ENCODE assay signal across 20 cellular contexts in genomic region chr18:56097561-56098095, GRCh38.
"Had no signal": no experiment of that assay in that cellular context is flagged by ENCODE, and none has a peak within 500 bp of the region (broad histone marks: within the 10 kb centered on the region; RNA-seq: fewer than 3 reads in every experiment).

No MANE protein-coding gene starts in this region.

- ATAC-seq: activated T-cell treated with anti-CD3 and anti-CD28 coated beads, Interleukin-2, amount 50 U/mL, for 4 hours; left lobe of liver; natural killer cell treated with Interleukin-12 subunit alpha and Interleukin-12 subunit beta and Interleukin-15 and Interleukin-18, amount 100 ng/mL, for 72 hours; stimulated activated memory B cell treated with anti-CD40 and anti-IgM and Interleukin-4, amounts not matched to agents 10 μg/mL and 1 μg/mL and 100 μg/mL, for 72 hours had no signal

- H3K27me3 ChIP-seq: colonic mucosa, neutrophil, sigmoid colon, spleen, testis, upper lobe of left lung had no signal

- H3K27ac ChIP-seq: colonic mucosa, neutrophil, sigmoid colon, spleen, testis, upper lobe of left lung had no signal

- H3K36me3 ChIP-seq: colonic mucosa, neutrophil, sigmoid colon, spleen, upper lobe of left lung had no signal

- H3K36me3 Mint-ChIP-seq: brain; mesothelial cell of epicardium; natural killer cell treated with Interleukin-12 subunit alpha and Interleukin-12 subunit beta and Interleukin-15 and Interleukin-18, amount 100 ng/mL, for 72 hours; stimulated activated memory B cell treated with anti-CD40 and anti-IgM and Interleukin-4, amounts not matched to agents 10 μg/mL and 1 μg/mL and 100 μg/mL, for 72 hours had no signal

- H3K4me1 Mint-ChIP-seq: activated CD4-positive, alpha-beta T cell treated with anti-CD3 and anti-CD28 coated beads, Interleukin-2, amount 10 ng/mL, durations not matched to agents 7 days and 5 days; stimulated activated memory B cell treated with anti-CD40 and anti-IgM and Interleukin-4, amounts not matched to agents 10 μg/mL and 1 μg/mL and 100 μg/mL, for 72 hours had no signal

- H3K4me3 Mint-ChIP-seq: activated CD4-positive, alpha-beta T cell treated with anti-CD3 and anti-CD28 coated beads, Interleukin-2, amount 10 ng/mL, durations not matched to agents 7 days and 5 days; activated naive CD4-positive, alpha-beta T cell treated with anti-CD3 and anti-CD28 coated beads for 36 hours; activated T-cell treated with anti-CD3 and anti-CD28 coated beads, Interleukin-2, amount 50 U/mL, for 4 hours; brain; mesothelial cell of epicardium; natural killer cell treated with Interleukin-12 subunit alpha and Interleukin-12 subunit beta and Interleukin-15 and Interleukin-18, amount 100 ng/mL, for 72 hours; stimulated activated memory B cell treated with anti-CD40 and anti-IgM and Interleukin-4, amounts not matched to agents 10 μg/mL and 1 μg/mL and 100 μg/mL, for 72 hours had no signal

- DNase-seq: activated CD4-positive, alpha-beta T cell treated with anti-CD3 and anti-CD28 coated beads, Interleukin-2, amount 10 ng/mL, durations not matched to agents 7 days and 5 days; activated CD4-positive, CD25-positive, alpha-beta regulatory T cell; activated CD8-positive, alpha-beta memory T cell treated with anti-CD3 and anti-CD28 coated beads, Interleukin-2, amount 50 U/mL, for 4 hours; activated naive CD4-positive, alpha-beta T cell treated with anti-CD3 and anti-CD28 coated beads for 36 hours; activated T-cell treated with anti-CD3 and anti-CD28 coated beads, Interleukin-2, amount 50 U/mL, for 4 hours; central memory CD4-positive, alpha-beta T cell; colonic mucosa; head of caudate nucleus; sigmoid colon; spleen; stimulated activated CD4-positive, alpha-beta T cell treated with anti-CD3 and anti-CD28 coated beads, Interleukin-4, amount 100 ng/mL, for 4 hours; testis; upper lobe of left lung had no signal

- H3K4me1 ChIP-seq: colonic mucosa, sigmoid colon, spleen, testis, upper lobe of left lung had no signal

- H3K27ac Mint-ChIP-seq: activated CD4-positive, alpha-beta T cell treated with anti-CD3 and anti-CD28 coated beads, Interleukin-2, amount 10 ng/mL, durations not matched to agents 7 days and 5 days; activated naive CD4-positive, alpha-beta T cell treated with anti-CD3 and anti-CD28 coated beads for 36 hours; mesothelial cell of epicardium; natural killer cell treated with Interleukin-12 subunit alpha and Interleukin-12 subunit beta and Interleukin-15 and Interleukin-18, amount 100 ng/mL, for 72 hours; stimulated activated memory B cell treated with anti-CD40 and anti-IgM and Interleukin-4, amounts not matched to agents 10 μg/mL and 1 μg/mL and 100 μg/mL, for 72 hours had no signal

- H3K9me3 ChIP-seq: colonic mucosa, neutrophil, sigmoid colon, spleen, testis, upper lobe of left lung had no signal

- H3K27me3 Mint-ChIP-seq: natural killer cell treated with Interleukin-12 subunit alpha and Interleukin-12 subunit beta and Interleukin-15 and Interleukin-18, amount 100 ng/mL, for 72 hours; stimulated activated memory B cell treated with anti-CD40 and anti-IgM and Interleukin-4, amounts not matched to agents 10 μg/mL and 1 μg/mL and 100 μg/mL, for 72 hours had no signal

- H3K9me3 Mint-ChIP-seq: activated CD4-positive, alpha-beta T cell treated with anti-CD3 and anti-CD28 coated beads, Interleukin-2, amount 10 ng/mL, durations not matched to agents 7 days and 5 days; activated naive CD4-positive, alpha-beta T cell treated with anti-CD3 and anti-CD28 coated beads for 36 hours; mesothelial cell of epicardium; stimulated activated memory B cell treated with anti-CD40 and anti-IgM and Interleukin-4, amounts not matched to agents 10 μg/mL and 1 μg/mL and 100 μg/mL, for 72 hours had no signal

- H3K4me3 ChIP-seq: colonic mucosa, lung, sigmoid colon, spleen, testis, upper lobe of left lung had no signal
